In the genomic region with DNA sequence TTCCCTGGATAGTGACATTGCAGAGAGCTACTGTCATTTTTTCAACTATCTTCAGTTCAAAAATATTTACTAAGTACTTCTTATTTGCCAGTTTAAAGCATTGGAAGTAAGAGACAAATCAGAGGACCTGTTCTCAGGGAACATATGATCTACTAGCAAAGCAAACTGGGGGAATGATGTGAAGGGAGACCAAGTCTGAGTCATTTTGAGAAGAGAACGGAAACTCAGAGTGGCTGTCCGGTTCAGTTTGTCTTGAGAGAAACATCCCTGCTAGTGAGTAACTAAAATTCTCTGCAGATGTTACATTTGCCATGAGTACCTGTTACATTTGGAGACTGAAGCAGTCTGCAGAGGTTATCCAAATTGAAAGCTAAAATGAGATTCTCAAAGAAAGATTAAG, we compare ENCODE assay signal across 1 cellular context.
TF ChIP-seq lines count a peak whose summit lies in the region.

No MANE protein-coding gene starts in this region.

TF ChIP-seq in WTC11, 78 proteins besides CTCF, POLR2A, EP300 and RAD21 (continued from another document):
- TF ChIP-seq, protein P1, sequence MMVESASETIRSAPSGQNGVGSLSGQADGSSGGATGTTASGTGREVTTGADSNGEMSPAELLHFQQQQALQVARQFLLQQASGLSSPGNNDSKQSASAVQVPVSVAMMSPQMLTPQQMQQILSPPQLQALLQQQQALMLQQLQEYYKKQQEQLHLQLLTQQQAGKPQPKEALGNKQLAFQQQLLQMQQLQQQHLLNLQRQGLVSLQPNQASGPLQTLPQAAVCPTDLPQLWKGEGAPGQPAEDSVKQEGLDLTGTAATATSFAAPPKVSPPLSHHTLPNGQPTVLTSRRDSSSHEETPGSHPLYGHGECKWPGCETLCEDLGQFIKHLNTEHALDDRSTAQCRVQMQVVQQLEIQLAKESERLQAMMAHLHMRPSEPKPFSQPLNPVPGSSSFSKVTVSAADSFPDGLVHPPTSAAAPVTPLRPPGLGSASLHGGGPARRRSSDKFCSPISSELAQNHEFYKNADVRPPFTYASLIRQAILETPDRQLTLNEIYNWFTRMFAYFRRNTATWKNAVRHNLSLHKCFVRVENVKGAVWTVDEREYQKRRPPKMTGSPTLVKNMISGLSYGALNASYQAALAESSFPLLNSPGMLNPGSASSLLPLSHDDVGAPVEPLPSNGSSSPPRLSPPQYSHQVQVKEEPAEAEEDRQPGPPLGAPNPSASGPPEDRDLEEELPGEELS (CRISPR knock-in tag; IDR thresholded peaks at IDR 0.05): no peak
- TF ChIP-seq GABPB1 (CRISPR knock-in tag; IDR thresholded peaks at IDR 0.05) (no peak), TEAD4 (CRISPR knock-in tag; IDR thresholded peaks at IDR 0.05) (no peak), SP1 (CRISPR knock-in tag; conservative IDR thresholded peaks at IDR 0.05) (no peak), NFYB (CRISPR knock-in tag; conservative IDR thresholded peaks at IDR 0.05; ENCODE audit: low read depth) (no peak), ATF1 (CRISPR knock-in tag; IDR thresholded peaks at IDR 0.05) (no peak)
- TF ChIP-seq, protein P2, sequence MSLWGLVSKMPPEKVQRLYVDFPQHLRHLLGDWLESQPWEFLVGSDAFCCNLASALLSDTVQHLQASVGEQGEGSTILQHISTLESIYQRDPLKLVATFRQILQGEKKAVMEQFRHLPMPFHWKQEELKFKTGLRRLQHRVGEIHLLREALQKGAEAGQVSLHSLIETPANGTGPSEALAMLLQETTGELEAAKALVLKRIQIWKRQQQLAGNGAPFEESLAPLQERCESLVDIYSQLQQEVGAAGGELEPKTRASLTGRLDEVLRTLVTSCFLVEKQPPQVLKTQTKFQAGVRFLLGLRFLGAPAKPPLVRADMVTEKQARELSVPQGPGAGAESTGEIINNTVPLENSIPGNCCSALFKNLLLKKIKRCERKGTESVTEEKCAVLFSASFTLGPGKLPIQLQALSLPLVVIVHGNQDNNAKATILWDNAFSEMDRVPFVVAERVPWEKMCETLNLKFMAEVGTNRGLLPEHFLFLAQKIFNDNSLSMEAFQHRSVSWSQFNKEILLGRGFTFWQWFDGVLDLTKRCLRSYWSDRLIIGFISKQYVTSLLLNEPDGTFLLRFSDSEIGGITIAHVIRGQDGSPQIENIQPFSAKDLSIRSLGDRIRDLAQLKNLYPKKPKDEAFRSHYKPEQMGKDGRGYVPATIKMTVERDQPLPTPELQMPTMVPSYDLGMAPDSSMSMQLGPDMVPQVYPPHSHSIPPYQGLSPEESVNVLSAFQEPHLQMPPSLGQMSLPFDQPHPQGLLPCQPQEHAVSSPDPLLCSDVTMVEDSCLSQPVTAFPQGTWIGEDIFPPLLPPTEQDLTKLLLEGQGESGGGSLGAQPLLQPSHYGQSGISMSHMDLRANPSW (CRISPR knock-in tag; conservative IDR thresholded peaks at IDR 0.05; ENCODE audit: low read depth): no peak
